In genomic region chr9:20553750-20554149, GRCh38 we compare ENCODE assay signal across 12 cellular contexts.
DNase-seq lines count a peak whose midpoint lies in the region; ATAC-seq and TF ChIP-seq lines count a peak whose summit lies in the region.
"Had no signal": no experiment of that assay in that cellular context is flagged by ENCODE, and none has a peak within 500 bp of the region (broad histone marks: within the 10 kb centered on the region; RNA-seq: fewer than 3 reads in every experiment).

No MANE protein-coding gene starts in this region.

- H3K4me1 ChIP-seq in CD8-positive, alpha-beta memory T cell (ENCODE audit: insufficient read depth, low read length), result peaks cover 49% of the 10 kb centered on the region
- H3K4me1 ChIP-seq in left lung, result peaks cover 0 to 19% of the 10 kb centered on the region in 2 donors

- peak overlapping the region in 6 of 7 donors; percentile 1 to 52 (median 26) for H3K4me3 Mint-ChIP-seq in CD8-positive, alpha-beta memory T cell
- H3K4me3 Mint-ChIP-seq in HFFc6, result 0 out of 2 replicates have a peak overlapping the region, but pooled peaks have one; percentile 22
- H3K4me3 Mint-ChIP-seq in activated T-helper 2 cell treated with anti-CD3 and anti-CD28 coated beads, Interferon-gamma antibody, Interleukin-2, Interleukin-4, amounts not matched to agents 10 μg/mL and 5 μg/mL and 100 μg/mL, durations not matched to agents 14 hours and 24 hours and 36 hours (ENCODE audit: low read depth), result peak overlapping the region; percentile 41
- H3K4me3 Mint-ChIP-seq in natural killer cell, result peak overlapping the region; percentile 1

- peaks cover 0 to 2% (median 0%) of the 10 kb centered on the region in 3 donors for H3K36me3 Mint-ChIP-seq in CD8-positive, alpha-beta memory T cell
- peaks cover 7% of the 10 kb centered on the region; the same call in 1 of the 2 replicates for H3K36me3 Mint-ChIP-seq in HFFc6 (ENCODE audit: low read depth)
- peaks cover 4% of the 10 kb centered on the region for H3K36me3 Mint-ChIP-seq in activated T-helper 2 cell treated with anti-CD3 and anti-CD28 coated beads, Interferon-gamma antibody, Interleukin-2, Interleukin-4, amounts not matched to agents 10 μg/mL and 5 μg/mL and 100 μg/mL, durations not matched to agents 14 hours and 24 hours and 36 hours (ENCODE audit: low read depth)
- H3K36me3 Mint-ChIP-seq in natural killer cell, result no peaks in the 10 kb centered on the region

- H3K27me3 ChIP-seq in CD8-positive, alpha-beta memory T cell (ENCODE audit: insufficient read depth, low read length, poor library complexity, severe bottlenecking), result no peaks in the 10 kb centered on the region
- H3K27me3 ChIP-seq in left lung, result no peaks in the 10 kb centered on the region
- H3K27me3 ChIP-seq: tibial nerve had no signal

- peaks cover 73 to 86% (median 85%) of the 10 kb centered on the region in 3 donors for H3K4me1 Mint-ChIP-seq in CD8-positive, alpha-beta memory T cell
- H3K4me1 Mint-ChIP-seq in HFFc6 (ENCODE audit: low read depth) (peaks cover 78% of the 10 kb centered on the region), natural killer cell (peaks cover 65 to 70% of the 10 kb centered on the region in 2 donors)
- peaks cover 72% of the 10 kb centered on the region for H3K4me1 Mint-ChIP-seq in activated T-helper 2 cell treated with anti-CD3 and anti-CD28 coated beads, Interferon-gamma antibody, Interleukin-2, Interleukin-4, amounts not matched to agents 10 μg/mL and 5 μg/mL and 100 μg/mL, durations not matched to agents 14 hours and 24 hours and 36 hours (ENCODE audit: low read depth)

- no peaks in the 10 kb centered on the region for H3K9me3 ChIP-seq in CD8-positive, alpha-beta memory T cell (ENCODE audit: low read length)
- H3K9me3 ChIP-seq in left lung, result no peaks in the 10 kb centered on the region
- H3K9me3 ChIP-seq: tibial nerve had no signal

- no peak for DNase-seq in CD8-positive, alpha-beta memory T cell
- DNase-seq in HFFc6 (no peak), natural killer cell (no peak), left lung (no peak), nucleus accumbens (lab: John Stamatoyannopoulos, UW) (no peak)
- no peak for DNase-seq in activated T-helper 2 cell treated with anti-CD3 and anti-CD28 coated beads, Interferon-gamma antibody, Interleukin-2, Interleukin-4, amounts not matched to agents 10 μg/mL and 5 μg/mL and 100 μg/mL, durations not matched to agents 14 hours and 24 hours and 36 hours (ENCODE audit: low spot score)
- DNase-seq: central memory CD4-positive, alpha-beta T cell; NCI-H1092 treated with DMSO at 0.1 percent for 48 hours; NCI-H2227 treated with DMSO at 0.1 percent for 48 hours; posterior cingulate gyrus had no signal

- H3K9me3 Mint-ChIP-seq in CD8-positive, alpha-beta memory T cell, result no peaks in the 10 kb centered on the region
- H3K9me3 Mint-ChIP-seq in HFFc6 (no peaks in the 10 kb centered on the region), natural killer cell (no peaks in the 10 kb centered on the region)
- H3K9me3 Mint-ChIP-seq in activated T-helper 2 cell treated with anti-CD3 and anti-CD28 coated beads, Interferon-gamma antibody, Interleukin-2, Interleukin-4, amounts not matched to agents 10 μg/mL and 5 μg/mL and 100 μg/mL, durations not matched to agents 14 hours and 24 hours and 36 hours, result no peaks in the 10 kb centered on the region

- ATAC-seq in natural killer cell (peak in 1 of 3 donors; percentile 15), left lung (no peak), GM21737 (IDR thresholded peaks at IDR 0.05; ENCODE audit: unreplicated experiment) (no peak)

- no peak overlapping the region for H3K4me3 ChIP-seq in CD8-positive, alpha-beta memory T cell (ENCODE audit: low read length)
- H3K4me3 ChIP-seq in left lung, result no peak overlapping the region
- H3K4me3 ChIP-seq: tibial nerve had no signal

- H3K27ac ChIP-seq in CD8-positive, alpha-beta memory T cell (ENCODE audit: low read depth, low read length), result no peak overlapping the region
- H3K27ac ChIP-seq in left lung, result no peak overlapping the region
- H3K27ac ChIP-seq: tibial nerve had no signal

- no peaks in the 10 kb centered on the region for H3K36me3 ChIP-seq in CD8-positive, alpha-beta memory T cell (ENCODE audit: insufficient read depth, low read length)
- H3K36me3 ChIP-seq in left lung, result no peaks in the 10 kb centered on the region
- H3K36me3 ChIP-seq: tibial nerve had no signal

- intact Hi-C loops in activated T-helper 2 cell treated with anti-CD3 and anti-CD28 coated beads, Interferon-gamma antibody, Interleukin-2, Interleukin-4, amounts not matched to agents 10 μg/mL and 5 μg/mL and 100 μg/mL, durations not matched to agents 14 hours and 24 hours and 36 hours (cut with micrococcal nuclease), result loop anchor here (2.0 to 10.0 kb wide), 9 partner anchors 25 to 629 kb away; partner anchors contain the start of gene MLLT3
- intact Hi-C loops in natural killer cell (cut with micrococcal nuclease) (no loop called here), left lung (cut with DNase I) (no loop called here)

- CTCF ChIA-PET in CD8-positive, alpha-beta memory T cell (lab: Charles Lee), result interaction anchor here (0.8 to 1.7 kb wide), 3 partner anchors 64 to 71 kb away, joined by 3 to 11 read pairs (median 4); partner anchors contain the start of gene MLLT3

- POLR2A ChIA-PET in CD8-positive, alpha-beta memory T cell (lab: Charles Lee), result interaction anchor here (1.7 kb wide), 1 partner anchor 68 kb away, joined by 6 read pairs; the partner anchor contains the start of gene MLLT3

- H3K27ac Mint-ChIP-seq in CD8-positive, alpha-beta memory T cell, result peak overlapping the region in 5 of 8 donors; percentile 17 to 52 (median 42)
- H3K27ac Mint-ChIP-seq in HFFc6 (peak overlapping the region; percentile 40), natural killer cell (peak overlapping the region; percentile 34 to 52)
- peak overlapping the region; percentile 34 for H3K27ac Mint-ChIP-seq in activated T-helper 2 cell treated with anti-CD3 and anti-CD28 coated beads, Interferon-gamma antibody, Interleukin-2, Interleukin-4, amounts not matched to agents 10 μg/mL and 5 μg/mL and 100 μg/mL, durations not matched to agents 14 hours and 24 hours and 36 hours

- no peaks in the 10 kb centered on the region for H3K27me3 Mint-ChIP-seq in CD8-positive, alpha-beta memory T cell
- H3K27me3 Mint-ChIP-seq in HFFc6 (ENCODE audit: insufficient read depth), result no peaks in the 10 kb centered on the region; the same call in 1 of the 2 replicates
- H3K27me3 Mint-ChIP-seq in activated T-helper 2 cell treated with anti-CD3 and anti-CD28 coated beads, Interferon-gamma antibody, Interleukin-2, Interleukin-4, amounts not matched to agents 10 μg/mL and 5 μg/mL and 100 μg/mL, durations not matched to agents 14 hours and 24 hours and 36 hours (ENCODE audit: low read depth), result no peaks in the 10 kb centered on the region
- H3K27me3 Mint-ChIP-seq in natural killer cell (ENCODE audit: low read depth in 2 of 2), result no peaks in the 10 kb centered on the region

- TF ChIP-seq CTCF in HFFc6 (IDR thresholded peaks at IDR 0.05) (no peak), natural killer cell (IDR thresholded peaks at IDR 0.05) (no peak), left lung (IDR thresholded peaks at IDR 0.05) (no peak)
